Comparison of ENCODE assay signal across 26 cellular contexts in the genomic region with DNA sequence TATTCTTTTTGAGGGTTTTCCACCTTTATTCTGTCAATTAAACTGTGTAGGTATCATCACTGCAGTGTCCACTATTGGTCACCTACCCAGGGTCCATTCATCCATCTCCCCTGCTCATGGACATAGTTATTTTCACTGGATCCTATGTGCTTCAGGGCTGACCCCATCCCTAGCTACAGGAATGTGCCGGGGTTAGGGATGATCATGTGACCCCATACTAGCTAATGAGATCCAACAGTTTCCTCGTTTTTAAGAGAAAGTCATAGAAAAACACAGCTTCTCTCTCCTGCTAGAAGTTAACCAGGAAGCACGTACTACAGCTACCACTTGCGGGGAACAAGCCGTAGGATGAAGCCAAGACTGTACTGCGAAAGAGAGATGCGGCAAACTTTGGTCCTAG. TPM values are rescaled to one million over a fixed set of nuclear protein-coding genes. Genes with fewer than 3 reads are reported as not detected.
"Had no signal": no experiment of that assay in that cellular context is flagged by ENCODE, and none has a peak within 500 bp of the region (broad histone marks: within the 10 kb centered on the region; RNA-seq: fewer than 3 reads in every experiment).

No MANE protein-coding gene starts in this region.

- DNase-seq: activated CD4-positive, alpha-beta memory T cell treated with anti-CD3 and anti-CD28 coated beads for 36 hours; activated CD4-positive, alpha-beta T cell treated with anti-CD3 and anti-CD28 coated beads, Interleukin-2, amount 10 ng/mL, durations not matched to agents 24 days and 14 days; activated CD4-positive, CD25-positive, alpha-beta regulatory T cell treated with anti-CD3 and anti-CD28 coated beads, Interleukin-2, amount 50 U/mL, for 72 hours; activated CD8-positive, alpha-beta memory T cell treated with anti-CD3 and anti-CD28 coated beads for 24 hours; activated gamma-delta T cell; activated naive CD4-positive, alpha-beta T cell treated with anti-CD3 and anti-CD28 coated beads for 36 hours; activated naive CD8-positive, alpha-beta T cell treated with anti-CD3 and anti-CD28 coated beads for 36 hours; activated T-cell treated with anti-CD3 and anti-CD28 coated beads for 4 hours; activated T-cell treated with anti-CD3 and anti-CD28 coated beads, Interleukin-2, amount 50 U/mL, for 48 hours; caudate nucleus; MG63; MV-4-11; NCI-H1092 treated with DMSO at 0.1 percent for 48 hours; NCI-H1436; NCI-H1694 treated with DMSO at 0.1 percent for 48 hours; NCI-H2029 treated with DMSO at 0.1 percent for 48 hours; NCI-H345; NCI-H510A; NCI-H69; PC-3; SHP77 had no signal

- H3K4me1 Mint-ChIP-seq: activated CD4-positive, alpha-beta T cell treated with anti-CD3 and anti-CD28 coated beads, Interleukin-2, amount 10 ng/mL, durations not matched to agents 24 days and 14 days; activated naive CD8-positive, alpha-beta T cell treated with anti-CD3 and anti-CD28 coated beads for 36 hours; activated T-helper 17 cell treated with anti-CD3 and anti-CD28 coated beads, Interleukin-2, amount 50 U/mL, for 72 hours had no signal

- H3K4me1 ChIP-seq: breast epithelium had no signal

- H3K9me3 ChIP-seq: breast epithelium, MG63, SJSA1 had no signal

- H3K4me3 ChIP-seq: breast epithelium, MG63, SJSA1 had no signal

- H3K4me3 Mint-ChIP-seq: activated CD4-positive, alpha-beta memory T cell treated with anti-CD3 and anti-CD28 coated beads for 36 hours; activated CD4-positive, alpha-beta T cell treated with anti-CD3 and anti-CD28 coated beads, Interleukin-2, amount 10 ng/mL, durations not matched to agents 24 days and 14 days; activated naive CD4-positive, alpha-beta T cell treated with anti-CD3 and anti-CD28 coated beads for 36 hours; activated naive CD8-positive, alpha-beta T cell treated with anti-CD3 and anti-CD28 coated beads for 36 hours; activated T-helper 17 cell treated with anti-CD3 and anti-CD28 coated beads, Interleukin-2, amount 50 U/mL, for 72 hours; T-helper 1 cell treated with Interleukin-12 subunit alpha and Interleukin-12 subunit beta and Interleukin-4 antibody, amounts not matched to agents 30 μg/mL and 1 μg/mL, for 36 hours had no signal

- H3K9me3 Mint-ChIP-seq: activated CD4-positive, alpha-beta memory T cell treated with anti-CD3 and anti-CD28 coated beads for 36 hours; activated CD4-positive, alpha-beta T cell treated with anti-CD3 and anti-CD28 coated beads, Interleukin-2, amount 10 ng/mL, durations not matched to agents 24 days and 14 days; activated naive CD4-positive, alpha-beta T cell treated with anti-CD3 and anti-CD28 coated beads for 36 hours; activated naive CD8-positive, alpha-beta T cell treated with anti-CD3 and anti-CD28 coated beads for 36 hours; activated T-helper 17 cell treated with anti-CD3 and anti-CD28 coated beads, Interleukin-2, amount 50 U/mL, for 72 hours; T-helper 1 cell treated with Interleukin-12 subunit alpha and Interleukin-12 subunit beta and Interleukin-4 antibody, amounts not matched to agents 30 μg/mL and 1 μg/mL, for 36 hours had no signal

- H3K27ac Mint-ChIP-seq: activated CD4-positive, alpha-beta memory T cell treated with anti-CD3 and anti-CD28 coated beads for 36 hours; activated CD4-positive, alpha-beta T cell treated with anti-CD3 and anti-CD28 coated beads, Interleukin-2, amount 10 ng/mL, durations not matched to agents 24 days and 14 days; activated naive CD4-positive, alpha-beta T cell treated with anti-CD3 and anti-CD28 coated beads for 36 hours; activated naive CD8-positive, alpha-beta T cell treated with anti-CD3 and anti-CD28 coated beads for 36 hours; activated T-helper 17 cell treated with anti-CD3 and anti-CD28 coated beads, Interleukin-2, amount 50 U/mL, for 72 hours; T-helper 1 cell treated with Interleukin-12 subunit alpha and Interleukin-12 subunit beta and Interleukin-4 antibody, amounts not matched to agents 30 μg/mL and 1 μg/mL, for 36 hours had no signal

- H3K27me3 ChIP-seq: breast epithelium, MG63, SJSA1 had no signal

- H3K36me3 Mint-ChIP-seq: activated CD4-positive, alpha-beta memory T cell treated with anti-CD3 and anti-CD28 coated beads for 36 hours; activated naive CD8-positive, alpha-beta T cell treated with anti-CD3 and anti-CD28 coated beads for 36 hours had no signal

- FAIRE-seq: RCC 7860 had no signal

- H3K27ac ChIP-seq: breast epithelium, SJSA1 had no signal

- H3K36me3 ChIP-seq: breast epithelium, MG63, SJSA1 had no signal

- ATAC-seq: activated T-helper 17 cell treated with anti-CD3 and anti-CD28 coated beads, Interleukin-2, amount 50 U/mL, for 72 hours; PC-3 had no signal

RNA-seq across cellular contexts. Expression of a gene that starts 19.6 kb away (rescaled TPM):
- total RNA-seq: activated CD4-positive, alpha-beta memory T cell treated with anti-CD3 and anti-CD28 coated beads for 36 hours; activated naive CD8-positive, alpha-beta T cell treated with anti-CD3 and anti-CD28 coated beads for 36 hours; activated T-helper 17 cell treated with anti-CD3 and anti-CD28 coated beads, Interleukin-2, amount 50 U/mL, for 72 hours had no signal
